ENCODE assay signal across 15 cellular contexts in the genomic region with DNA sequence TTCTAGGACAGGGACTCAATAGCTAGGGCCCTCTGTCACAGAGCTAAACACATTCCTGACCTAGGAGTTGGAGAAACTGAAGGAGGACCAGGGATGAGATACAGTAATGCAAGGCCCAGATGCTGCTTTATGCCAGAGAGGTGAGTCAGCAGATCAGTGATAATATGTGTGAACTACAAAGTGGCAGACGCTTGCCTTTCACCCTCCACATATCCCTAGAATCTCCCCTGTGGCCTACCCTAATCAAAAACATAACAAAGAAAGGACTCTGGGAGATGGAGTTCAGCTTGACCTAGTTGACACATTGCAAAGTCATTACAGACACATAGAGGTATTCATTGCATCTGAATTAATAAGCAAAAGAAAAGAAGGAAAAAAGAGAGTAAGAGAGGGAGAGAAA.
A peak's percentile ranks its signal among the peaks of the same experiment; 100 is the strongest.
DNase-seq lines count a peak whose midpoint lies in the region; ATAC-seq and TF ChIP-seq lines count a peak whose summit lies in the region.
"Had no signal": no experiment of that assay in that cellular context is flagged by ENCODE, and none has a peak within 500 bp of the region (broad histone marks: within the 10 kb centered on the region; RNA-seq: fewer than 3 reads in every experiment).

No MANE protein-coding gene starts in this region.

- H3K4me1 ChIP-seq in testis = peaks cover 38% of the 10 kb centered on the region
- H3K4me1 ChIP-seq: BLaER1 treated with 17β-estradiol and CSF1 and Interleukin-3, amounts not matched to agents 10 nM and 100 nM had no signal

- no peaks in the 10 kb centered on the region for H3K36me3 ChIP-seq in testis (ENCODE audit: low read depth, missing control alignments)
- H3K36me3 ChIP-seq: BLaER1 treated with 17β-estradiol and CSF1 and Interleukin-3, amounts not matched to agents 10 nM and 100 nM had no signal

- TF ChIP-seq POLR2A in testis (IDR thresholded peaks at IDR 0.05) = no peak

- no peak overlapping the region for H3K4me3 ChIP-seq in fibroblast of the aortic adventitia (ENCODE audit: low read depth, low read length)
- H3K4me3 ChIP-seq in testis = no peak overlapping the region
- H3K4me3 ChIP-seq: BLaER1 treated with 17β-estradiol and CSF1 and Interleukin-3, amounts not matched to agents 10 nM and 100 nM; GM12878; SK-N-MC had no signal

- DNase-seq in EL = peak; percentile 63
- peak; percentile 50 for DNase-seq in SK-N-DZ (ENCODE audit: low spot score)
- DNase-seq in fibroblast of the aortic adventitia (ENCODE audit: low read depth) = peak; percentile 33
- DNase-seq in testis = no peak
- DNase-seq in NCI-H2081 treated with DMSO at 0.1 percent for 48 hours (lab: John Stamatoyannopoulos, UW) = no peak
- no peak for DNase-seq in left lobe of liver (ENCODE audit: low spot score)
- no peak for DNase-seq in NAMALWA (ENCODE audit: low spot score)
- DNase-seq: KBM-7, NCI-H1092, NCI-H1694, PC-3 had no signal

- ATAC-seq in left lobe of liver = no peak
- ATAC-seq: GM12878, HCT116, PC-3 had no signal

- H3K9me3 ChIP-seq in testis = no peaks in the 10 kb centered on the region
- H3K9me3 ChIP-seq: BLaER1 treated with 17β-estradiol and CSF1 and Interleukin-3, amounts not matched to agents 10 nM and 100 nM had no signal

- no peaks in the 10 kb centered on the region for H3K27me3 ChIP-seq in testis
- H3K27me3 ChIP-seq: BLaER1 treated with 17β-estradiol and CSF1 and Interleukin-3, amounts not matched to agents 10 nM and 100 nM had no signal

- TF ChIP-seq CTCF in fibroblast of the aortic adventitia (IDR thresholded peaks at IDR 0.05; ENCODE audit: insufficient read depth, low read length) (no peak), testis (IDR thresholded peaks at IDR 0.05) (no peak)

- WGBS in testis, 2 donors = 42 to 54% methylated on average over 1 of the region's 1 CpG

- intact Hi-C loops in testis (cut with DNase I; ENCODE audit: low total_unique reads) = loop anchor here (10.0 kb wide), 1 partner anchor 112 kb away; no protein-coding TSS in a partner anchor

- peak overlapping the region; percentile 20 to 46 for H3K27ac ChIP-seq in testis
- H3K27ac ChIP-seq: BLaER1 treated with 17β-estradiol and CSF1 and Interleukin-3, amounts not matched to agents 10 nM and 100 nM; SK-N-MC had no signal

Comparison
In these comparisons a context has a peak if more than half of its experiments do, and no peak if none do; other contexts are left out.
1. DNase-seq: peak in EL (single experiment), SK-N-DZ (single experiment) and fibroblast of the aortic adventitia (single experiment); none in testis (single experiment), NCI-H2081 treated with DMSO at 0.1 percent for 48 hours (single experiment), left lobe of liver (single experiment) and NAMALWA (single experiment).